Comparison of ENCODE assay signal across 1 cellular context in genomic region chr12:110922652-110923051, GRCh38.
TF ChIP-seq lines count a peak whose summit lies in the region.

No MANE protein-coding gene starts in this region.

TF ChIP-seq in H1, 55 proteins besides CTCF, POLR2A, EP300 and RAD21 (continued from another document):
- TF ChIP-seq BRCA1 (IDR thresholded peaks at IDR 0.05; ENCODE audit: low read depth, low read length) (no peak), GTF2F1 (IDR thresholded peaks at IDR 0.05; ENCODE audit: borderline replicate concordance, low read depth, low read length) (no peak), CREB1 (IDR thresholded peaks at IDR 0.05) (no peak), NANOG (IDR thresholded peaks at IDR 0.05; ENCODE audit: insufficient read depth, low read depth, low read length, poor library complexity, severe bottlenecking) (no peak), SIN3A (conservative IDR thresholded peaks at IDR 0.05 in 1 of 2, IDR thresholded peaks at IDR 0.05 in 1 of 2; ENCODE audit: low read depth in 1 of 2, low read length in 2 of 2) (no peak)
